In genomic region chr5:72109051-72109411, GRCh38 we compare ENCODE assay signal across 8 cellular contexts. TPM values are rescaled to one million over a fixed set of nuclear protein-coding genes. Genes with fewer than 3 reads are reported as not detected.
A peak's percentile ranks its signal among the peaks of the same experiment; 100 is the strongest.
DNase-seq lines count a peak whose midpoint lies in the region; ATAC-seq and TF ChIP-seq lines count a peak whose summit lies in the region.

No MANE protein-coding gene starts in this region.

- no peak overlapping the region for H3K27ac Mint-ChIP-seq in activated CD8-positive, alpha-beta T cell treated with anti-CD3 and anti-CD28 coated beads for 36 hours

- H3K4me3 ChIP-seq in HFF-Myc (replicated peaks; ENCODE audit: low read depth, low read length): peak overlapping the region; percentile 73
- H3K4me3 ChIP-seq in hepatocyte: peak overlapping the region; percentile 51
- peak overlapping the region; percentile 29 to 75 (median 56) for H3K4me3 ChIP-seq in skin epidermis

- H3K9me3 Mint-ChIP-seq in activated CD8-positive, alpha-beta T cell treated with anti-CD3 and anti-CD28 coated beads for 36 hours: no peaks in the 10 kb centered on the region

- H3K4me3 Mint-ChIP-seq in activated CD8-positive, alpha-beta T cell treated with anti-CD3 and anti-CD28 coated beads for 36 hours: peak overlapping the region; percentile 25

- no peaks in the 10 kb centered on the region for H3K9me2 ChIP-seq in hepatocyte (replicated peaks; ENCODE audit: insufficient read depth)

- no peaks in the 10 kb centered on the region for H3K9me3 ChIP-seq in hepatocyte (ENCODE audit: low read depth)

- H3K27ac ChIP-seq in hepatocyte: peak overlapping the region; percentile 6
- peak overlapping the region in 12 of 21 experiments; percentile 15 to 81 (median 68) for H3K27ac ChIP-seq in skin epidermis

- TF ChIP-seq CTCF in HFF-Myc (IDR thresholded peaks at IDR 0.05; ENCODE audit: low read depth, low read length, missing control alignments) (no peak), hepatocyte (IDR thresholded peaks at IDR 0.05; ENCODE audit: poor library complexity) (no peak)
- TF ChIP-seq CTCF in activated CD8-positive, alpha-beta T cell treated with anti-CD3 and anti-CD28 coated beads for 36 hours (IDR thresholded peaks at IDR 0.05): no peak

- DNase-seq in HFF-Myc (ENCODE audit: extremely low read depth, low read depth): no peak
- no peak for DNase-seq in activated CD8-positive, alpha-beta T cell treated with anti-CD3 and anti-CD28 coated beads for 36 hours
- DNase-seq in hepatocyte (ENCODE audit: low spot score): no peak

- POLR2A ChIA-PET in activated CD8-positive, alpha-beta T cell treated with anti-CD3 and anti-CD28 coated beads for 36 hours (lab: Charles Lee): no interaction called here

- peak overlapping the region; percentile 12 for H2AFZ ChIP-seq in hepatocyte

- no peaks in the 10 kb centered on the region for H4K20me1 ChIP-seq in hepatocyte (ENCODE audit: insufficient read depth, poor library complexity, severe bottlenecking)

- intact Hi-C loops in activated CD8-positive, alpha-beta T cell treated with anti-CD3 and anti-CD28 coated beads for 36 hours (cut with micrococcal nuclease): no loop called here

- 8% methylated on average over 2 of the region's 2 CpGs for WGBS in hepatocyte (ENCODE audit: low lambda C conversion rate, missing lambda C conversion rate)

- no peak for ATAC-seq in activated CD8-positive, alpha-beta T cell treated with anti-CD3 and anti-CD28 coated beads for 36 hours
- ATAC-seq in GM21576 (IDR thresholded peaks at IDR 0.05; ENCODE audit: unreplicated experiment): no peak
- no peak for ATAC-seq in HG03159 (IDR thresholded peaks at IDR 0.05; ENCODE audit: unreplicated experiment)
- no peak for ATAC-seq in GM21529 (IDR thresholded peaks at IDR 0.05; ENCODE audit: unreplicated experiment)
- ATAC-seq in HG02763 (IDR thresholded peaks at IDR 0.05; ENCODE audit: unreplicated experiment): no peak

- no peaks in the 10 kb centered on the region for H3K36me3 Mint-ChIP-seq in activated CD8-positive, alpha-beta T cell treated with anti-CD3 and anti-CD28 coated beads for 36 hours (ENCODE audit: low read depth)

- H3K4me1 Mint-ChIP-seq in activated CD8-positive, alpha-beta T cell treated with anti-CD3 and anti-CD28 coated beads for 36 hours (ENCODE audit: low read depth): peaks cover 9% of the 10 kb centered on the region

- H3K4me2 ChIP-seq in hepatocyte: peak overlapping the region; percentile 91

- CTCF ChIA-PET in activated CD8-positive, alpha-beta T cell treated with anti-CD3 and anti-CD28 coated beads for 36 hours (lab: Charles Lee): no interaction called here

- H3K36me3 ChIP-seq in hepatocyte (replicated peaks; ENCODE audit: insufficient read depth, low read depth): no peaks in the 10 kb centered on the region

- H3K4me1 ChIP-seq in hepatocyte (ENCODE audit: insufficient read depth): peaks cover 20% of the 10 kb centered on the region

- H3K27me3 Mint-ChIP-seq in activated CD8-positive, alpha-beta T cell treated with anti-CD3 and anti-CD28 coated beads for 36 hours: peaks cover 61% of the 10 kb centered on the region

- peaks cover 52% of the 10 kb centered on the region for H3K79me2 ChIP-seq in hepatocyte

- peaks cover 4% of the 10 kb centered on the region for H3K27me3 ChIP-seq in hepatocyte

RNA-seq across cellular contexts. Expression of gene MAP1B, which starts 1.8 kb away (rescaled TPM):
- under 1 TPM; 0.09 to 0.25 TPM for total RNA-seq in activated CD8-positive, alpha-beta T cell treated with anti-CD3 and anti-CD28 coated beads for 36 hours
- total RNA-seq in hepatocyte: 40.8 and 82.4 TPM in 2 replicates
- 115 and 142 TPM in 2 replicates for polyA plus RNA-seq in hepatocyte

Comparison
In these comparisons a context has a peak if more than half of its experiments do, and no peak if none do; other contexts are left out.
1. RNA of gene MAP1B, which starts 1.8 kb away (total RNA-seq): 40.8 to 82.4 TPM in hepatocyte; 0.09 to 0.25 TPM in activated CD8-positive, alpha-beta T cell treated with anti-CD3 and anti-CD28 coated beads for 36 hours; every median in the first group is over 10 times any median in the second.
2. Peak in every context shown above with its lines, with median percentiles within 50 percentile points of each other: H3K4me3 ChIP-seq.